20 cellular contexts compared by ENCODE assay signal in genomic region chr4:101660607-101661006, GRCh38.
"Had no signal": no experiment of that assay in that cellular context is flagged by ENCODE, and none has a peak within 500 bp of the region (broad histone marks: within the 10 kb centered on the region; RNA-seq: fewer than 3 reads in every experiment).

No MANE protein-coding gene starts in this region.

- H3K4me3 ChIP-seq: gastroesophageal sphincter, hepatocyte, sigmoid colon, smooth muscle cell, vagina had no signal

- DNase-seq: activated B cell treated with CpG ODN at 0.5 μM for 24 hours; activated CD4-positive, alpha-beta T cell treated with anti-CD3 and anti-CD28 coated beads, Interleukin-2, amount 50 U/mL, for 1 hour; activated CD8-positive, alpha-beta T cell treated with anti-CD3 and anti-CD28 coated beads for 36 hours; activated gamma-delta T cell treated with Interleukin-2 at 50 U/mL for 16 hours; activated naive CD4-positive, alpha-beta T cell treated with anti-CD3 and anti-CD28 coated beads, Interleukin-2, amount 50 U/mL, for 16 hours; activated T-cell treated with anti-CD3 and anti-CD28 coated beads, Interleukin-2, amount 50 U/mL, for 4 hours; amygdala; central memory CD4-positive, alpha-beta T cell; left cardiac atrium; left ventricle myocardium superior; sigmoid colon; stimulated activated CD4-positive, alpha-beta T cell treated with anti-CD3 and anti-CD28 coated beads, Interleukin-1b, Interleukin-23, amount 100 ng/mL, for 48 hours; stimulated activated CD4-positive, alpha-beta T cell treated with anti-CD3 and anti-CD28 coated beads, Interleukin-4, amount 100 ng/mL, for 4 hours; stimulated activated CD8-positive, alpha-beta memory T cell treated with anti-CD3 and anti-CD28 coated beads, Interleukin-4, amount 100 ng/mL, for 48 hours; stimulated activated naive CD8-positive, alpha-beta T cell treated with anti-CD3 and anti-CD28 coated beads, Interleukin-15, amount 100 ng/mL, for 72 hours; substantia nigra had no signal
